10 cellular contexts compared by ENCODE assay signal in the genomic region with DNA sequence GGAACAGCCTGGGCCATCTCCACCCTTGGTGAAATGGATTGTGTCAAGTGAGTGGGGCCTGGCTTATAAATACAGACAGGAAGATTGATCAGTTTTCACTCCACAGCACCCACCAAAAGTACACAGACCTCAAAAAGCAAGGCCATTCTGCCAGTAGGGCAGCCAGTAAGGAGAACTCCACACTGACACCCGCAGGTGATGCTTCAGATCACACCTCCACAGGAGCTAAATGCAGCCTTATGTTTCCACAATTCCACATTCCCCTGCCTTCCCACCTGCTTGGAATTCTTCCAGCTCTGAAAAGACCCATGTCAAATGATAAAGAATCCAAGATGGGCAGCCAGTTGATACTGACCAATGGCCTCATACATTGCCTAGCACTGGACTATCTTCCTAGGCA.
DNase-seq lines count a peak whose midpoint lies in the region; ATAC-seq, FAIRE-seq and TF ChIP-seq lines count a peak whose summit lies in the region.
"Had no signal": no experiment of that assay in that cellular context is flagged by ENCODE, and none has a peak within 500 bp of the region (broad histone marks: within the 10 kb centered on the region; RNA-seq: fewer than 3 reads in every experiment).

No MANE protein-coding gene starts in this region.

- H3K4me3 ChIP-seq in PC-9 = no peak overlapping the region
- H3K4me3 ChIP-seq in foreskin fibroblast (ENCODE audit: low read depth in 1 of 2, low read length in 2 of 2) = no peak overlapping the region
- H3K4me3 ChIP-seq in right cardiac atrium (ENCODE audit: low read length) = no peak overlapping the region
- H3K4me3 ChIP-seq: SJCRH30 had no signal

- WGBS in right cardiac atrium = 89% methylated on average over 1 of the region's 1 CpG

- H3K36me3 ChIP-seq in PC-9 (ENCODE audit: low read depth) = no peaks in the 10 kb centered on the region
- H3K36me3 ChIP-seq: SJCRH30 had no signal

- H4K20me1 ChIP-seq in PC-9 (ENCODE audit: insufficient read depth) = no peaks in the 10 kb centered on the region

- H3F3A ChIP-seq in PC-9 (ENCODE audit: insufficient read depth, low read depth) = no peaks in the 10 kb centered on the region

- no peak overlapping the region for H3K4me2 ChIP-seq in PC-9

- no peak for TF ChIP-seq POLR2A in GM12891 (IDR thresholded peaks at IDR 0.05; ENCODE audit: low read depth, low read length)

- intact Hi-C loops in PC-9 (cut with micrococcal nuclease; ENCODE audit: unreplicated experiment) (no loop called here), right cardiac atrium (cut with DNase I) (no loop called here)

- POLR2A ChIA-PET in PC-9 (lab: Charles Lee; ENCODE audit: unreplicated experiment) = no interaction called here

- CTCF ChIA-PET in PC-9 (lab: Charles Lee) = interaction anchor here (0.5 to 1.1 kb wide), 3 partner anchors 24 to 358 kb away, joined by 3 to 5 read pairs (median 3); no protein-coding TSS in a partner anchor

- peak; percentile 28 to 41 for DNase-seq in AML-193 (lab: John Stamatoyannopoulos, UW)
- peak; percentile 47 for DNase-seq in GM12891 (ENCODE audit: insufficient read length, low spot score)
- no peak for DNase-seq in PC-9
- peak in 1 of 2 donors; percentile 27 for DNase-seq in foreskin fibroblast
- DNase-seq in AG08396 (ENCODE audit: low spot score) = no peak
- DNase-seq in right cardiac atrium = no peak
- no peak for DNase-seq in NCI-H1436 treated with DMSO at 0.1 percent for 48 hours (lab: John Stamatoyannopoulos, UW)

- no TSS peak for BruUV-seq in PC-9 (replicated peaks; lab: Mats Ljungman, UMichigan)

- FAIRE-seq in GM12891 (lab: Jason Lieb, UNC) = peak; percentile 67
- FAIRE-seq: endometrium had no signal

- H3K9me2 ChIP-seq in PC-9 (ENCODE audit: insufficient read depth) = no peaks in the 10 kb centered on the region; the same call in 1 of the 2 replicates

- H3K79me2 ChIP-seq in PC-9 (ENCODE audit: low read depth) = no peaks in the 10 kb centered on the region; the same call in 1 of the 2 replicates

- no peak overlapping the region for H3K27ac ChIP-seq in PC-9
- H3K27ac ChIP-seq in right cardiac atrium (ENCODE audit: low read length) = no peak overlapping the region
- H3K27ac ChIP-seq: SJCRH30 had no signal

- ATAC-seq in HG03520 (IDR thresholded peaks at IDR 0.05; ENCODE audit: unreplicated experiment) = no peak
- no peak for ATAC-seq in right cardiac atrium

- H3K9me3 ChIP-seq in PC-9 (ENCODE audit: insufficient read depth, low read depth) (no peaks in the 10 kb centered on the region), right cardiac atrium (ENCODE audit: control insufficient read depth, low read length) (no peaks in the 10 kb centered on the region)
- H3K9me3 ChIP-seq: SJCRH30 had no signal

- TF ChIP-seq CTCF in PC-9 (conservative IDR thresholded peaks at IDR 0.05) = peak; percentile 43
- TF ChIP-seq CTCF in foreskin fibroblast (IDR thresholded peaks at IDR 0.05; ENCODE audit: low read depth, low read length) = peak; percentile 17

- H3K27me3 ChIP-seq in PC-9 (ENCODE audit: insufficient read depth, low read depth) (no peaks in the 10 kb centered on the region), right cardiac atrium (ENCODE audit: control insufficient read depth, insufficient read depth) (no peaks in the 10 kb centered on the region)
- H3K27me3 ChIP-seq: SJCRH30 had no signal

- no peaks in the 10 kb centered on the region for H3K4me1 ChIP-seq in PC-9 (replicated peaks; ENCODE audit: insufficient read depth)
- peaks cover 5% of the 10 kb centered on the region for H3K4me1 ChIP-seq in right cardiac atrium (ENCODE audit: control insufficient read depth, insufficient read depth, low read length)

- no peak overlapping the region for H2AFZ ChIP-seq in PC-9

TF ChIP-seq in GM12891, 5 proteins besides CTCF, POLR2A, EP300 and RAD21:
- TF ChIP-seq POLR2AphosphoS5 (IDR thresholded peaks at IDR 0.05; ENCODE audit: low read depth, low read length) (no peak), POU2F2 (IDR thresholded peaks at IDR 0.05; ENCODE audit: low read depth, low read length) (no peak), SPI1 (IDR thresholded peaks at IDR 0.05; ENCODE audit: low read depth, low read length) (no peak), PAX5 (IDR thresholded peaks at IDR 0.05; ENCODE audit: insufficient read depth, low read length, severe bottlenecking) (no peak), TAF1 (IDR thresholded peaks at IDR 0.05; ENCODE audit: low read depth, low read length) (no peak)

Comparison
In these comparisons a context has a peak if more than half of its experiments do, and no peak if none do; other contexts are left out.
1. DNase-seq: peak in AML-193 (2 of 2) and GM12891 (single experiment); none in PC-9 (0 of 2), AG08396 (single experiment), right cardiac atrium (0 of 3) and NCI-H1436 treated with DMSO at 0.1 percent for 48 hours (single experiment).